32 cellular contexts compared by ENCODE assay signal in genomic region chrY:6913362-6913761, GRCh38. TPM values are rescaled to one million over a fixed set of nuclear protein-coding genes. Genes with fewer than 3 reads are reported as not detected.
"Had no signal": no experiment of that assay in that cellular context is flagged by ENCODE, and none has a peak within 500 bp of the region (broad histone marks: within the 10 kb centered on the region; RNA-seq: fewer than 3 reads in every experiment).

No MANE protein-coding gene starts in this region.

- H3K27me3 Mint-ChIP-seq: type B pancreatic cell had no signal

- H3K4me1 ChIP-seq: testis, thyroid gland, upper lobe of left lung, upper lobe of right lung, uterus, vagina had no signal

- ATAC-seq: stimulated activated effector memory CD8-positive, alpha-beta T cell treated with anti-CD3 and anti-CD28 coated beads, Interleukin-12 subunit alpha, Interleukin-12 subunit beta, amount 100 ng/mL, for 72 hours; stimulated activated memory B cell treated with anti-CD40 and anti-IgM and Interleukin-4, amounts not matched to agents 10 μg/mL and 1 μg/mL and 100 μg/mL, for 72 hours; stimulated activated naive B cell treated with anti-CD40 and anti-IgM and Interleukin-4, amounts not matched to agents 10 μg/mL and 1 μg/mL and 100 μg/mL, for 72 hours; stimulated activated naive CD8-positive, alpha-beta T cell treated with anti-CD3 and anti-CD28 coated beads, Interleukin-15, amount 100 ng/mL, for 72 hours; stimulated activated naive CD8-positive, alpha-beta T cell treated with anti-CD3 and anti-CD28 coated beads, Interleukin-15, Interleukin-2, amounts not matched to agents 100 U/mL and 50 U/mL, for 24 hours; upper lobe of right lung had no signal

- H3K27ac ChIP-seq: stomach, suprapubic skin, testis, thoracic aorta, thyroid gland, tibial artery, tibial nerve, transverse colon, upper lobe of left lung, upper lobe of right lung, uterus, vagina had no signal

- H3K36me3 Mint-ChIP-seq: stimulated activated effector memory CD8-positive, alpha-beta T cell treated with anti-CD3 and anti-CD28 coated beads, Interleukin-12 subunit alpha, Interleukin-12 subunit beta, amount 100 ng/mL, for 72 hours; stimulated activated memory B cell treated with anti-CD40 and anti-IgM and Interleukin-4, amounts not matched to agents 10 μg/mL and 1 μg/mL and 100 μg/mL, for 72 hours; stimulated activated naive B cell treated with anti-CD40 and anti-IgM and Interleukin-4, amounts not matched to agents 10 μg/mL and 1 μg/mL and 100 μg/mL, for 72 hours; type B pancreatic cell had no signal

- H3K27ac Mint-ChIP-seq: stimulated activated effector memory CD8-positive, alpha-beta T cell treated with anti-CD3 and anti-CD28 coated beads, Interleukin-12 subunit alpha, Interleukin-12 subunit beta, amount 100 ng/mL, for 72 hours; stimulated activated memory B cell treated with anti-CD40 and anti-IgM and Interleukin-4, amounts not matched to agents 10 μg/mL and 1 μg/mL and 100 μg/mL, for 72 hours; stimulated activated naive B cell treated with anti-CD40 and anti-IgM and Interleukin-4, amounts not matched to agents 10 μg/mL and 1 μg/mL and 100 μg/mL, for 72 hours; stimulated activated naive CD8-positive, alpha-beta T cell treated with anti-CD3 and anti-CD28 coated beads, Interleukin-15, amount 100 ng/mL, for 72 hours; stimulated activated naive CD8-positive, alpha-beta T cell treated with anti-CD3 and anti-CD28 coated beads, Interleukin-15, Interleukin-2, amounts not matched to agents 100 ng/mL and 50 ng/mL, for 24 hours; type B pancreatic cell had no signal

- FAIRE-seq: urothelium cell line had no signal

- H3K36me3 ChIP-seq: stomach, suprapubic skin, thoracic aorta, thyroid gland, tibial artery, tibial nerve, transverse colon, upper lobe of left lung, upper lobe of right lung, uterus, vagina had no signal

- H3K4me1 Mint-ChIP-seq: stimulated activated effector memory CD8-positive, alpha-beta T cell treated with anti-CD3 and anti-CD28 coated beads, Interleukin-12 subunit alpha, Interleukin-12 subunit beta, amount 100 ng/mL, for 72 hours; stimulated activated memory B cell treated with anti-CD40 and anti-IgM and Interleukin-4, amounts not matched to agents 10 μg/mL and 1 μg/mL and 100 μg/mL, for 72 hours; stimulated activated naive B cell treated with anti-CD40 and anti-IgM and Interleukin-4, amounts not matched to agents 10 μg/mL and 1 μg/mL and 100 μg/mL, for 72 hours had no signal

- H3K9me3 Mint-ChIP-seq: stimulated activated effector memory CD8-positive, alpha-beta T cell treated with anti-CD3 and anti-CD28 coated beads, Interleukin-12 subunit alpha, Interleukin-12 subunit beta, amount 100 ng/mL, for 72 hours; stimulated activated memory B cell treated with anti-CD40 and anti-IgM and Interleukin-4, amounts not matched to agents 10 μg/mL and 1 μg/mL and 100 μg/mL, for 72 hours; stimulated activated naive B cell treated with anti-CD40 and anti-IgM and Interleukin-4, amounts not matched to agents 10 μg/mL and 1 μg/mL and 100 μg/mL, for 72 hours; stimulated activated naive CD8-positive, alpha-beta T cell treated with anti-CD3 and anti-CD28 coated beads, Interleukin-15, amount 100 ng/mL, for 72 hours; stimulated activated naive CD8-positive, alpha-beta T cell treated with anti-CD3 and anti-CD28 coated beads, Interleukin-15, Interleukin-2, amounts not matched to agents 100 ng/mL and 50 ng/mL, for 24 hours; type B pancreatic cell had no signal

- H3K27me3 ChIP-seq: testis, thyroid gland, tibial nerve, upper lobe of left lung, upper lobe of right lung, uterus, vagina had no signal

- H3K4me3 Mint-ChIP-seq: stimulated activated effector memory CD8-positive, alpha-beta T cell treated with anti-CD3 and anti-CD28 coated beads, Interleukin-12 subunit alpha, Interleukin-12 subunit beta, amount 100 ng/mL, for 72 hours; stimulated activated memory B cell treated with anti-CD40 and anti-IgM and Interleukin-4, amounts not matched to agents 10 μg/mL and 1 μg/mL and 100 μg/mL, for 72 hours; stimulated activated naive B cell treated with anti-CD40 and anti-IgM and Interleukin-4, amounts not matched to agents 10 μg/mL and 1 μg/mL and 100 μg/mL, for 72 hours; stimulated activated naive CD8-positive, alpha-beta T cell treated with anti-CD3 and anti-CD28 coated beads, Interleukin-15, amount 100 ng/mL, for 72 hours; stimulated activated naive CD8-positive, alpha-beta T cell treated with anti-CD3 and anti-CD28 coated beads, Interleukin-15, Interleukin-2, amounts not matched to agents 100 ng/mL and 50 ng/mL, for 24 hours; type B pancreatic cell had no signal

- H3K9me3 ChIP-seq: stomach, suprapubic skin, testis, thoracic aorta, thyroid gland, tibial artery, tibial nerve, transverse colon, upper lobe of left lung, upper lobe of right lung, uterus, vagina had no signal

- H3K4me3 ChIP-seq: stomach, suprapubic skin, testis, thoracic aorta, thyroid gland, tibial artery, tibial nerve, transverse colon, upper lobe of left lung, upper lobe of right lung, uterus, vagina had no signal

- DNase-seq: stimulated activated CD4-positive, alpha-beta T cell treated with anti-CD3 and anti-CD28 coated beads, Interleukin-2, amount 100 ng/mL, for 48 hours; stimulated activated CD4-positive, alpha-beta T cell treated with anti-CD3 and anti-CD28 coated beads, Interleukin-4, amount 100 ng/mL, for 1 hour; stimulated activated CD4-positive, alpha-beta T cell treated with anti-CD3 and anti-CD28 coated beads, Interleukin-4, amount 100 ng/mL, for 24 hours; stimulated activated CD4-positive, alpha-beta T cell treated with anti-CD3 and anti-CD28 coated beads, Interleukin-4, amount 100 ng/mL, for 4 hours; stimulated activated CD8-positive, alpha-beta memory T cell treated with anti-CD3 and anti-CD28 coated beads, Interleukin-4, amount 100 ng/mL, for 48 hours; stimulated activated naive B cell treated with anti-CD40 and anti-IgM and Interleukin-4, amounts not matched to agents 10 μg/mL and 1 μg/mL and 100 μg/mL, for 72 hours; stimulated activated naive CD4-positive, alpha-beta T cell; stimulated activated naive CD4-positive, alpha-beta T cell treated with Interleukin-2 at 50 U/mL for 16 hours; stimulated activated naive CD8-positive, alpha-beta T cell treated with anti-CD3 and anti-CD28 coated beads, Interleukin-15, amount 100 ng/mL, for 72 hours; stimulated activated naive CD8-positive, alpha-beta T cell treated with anti-CD3 and anti-CD28 coated beads, Interleukin-15, Interleukin-2, amounts not matched to agents 100 U/mL and 50 U/mL, for 24 hours; stomach; testis; thyroid gland; tibial artery; transverse colon; trophoblast cell; upper lobe of left lung; upper lobe of right lung; uterus had no signal

RNA-seq across cellular contexts. Expression of gene AMELY, which starts 1.8 kb away (rescaled TPM):
- total RNA-seq: stomach, subcutaneous adipose tissue, suprapubic skin, temporal lobe, testis, thoracic aorta, thyroid gland, tibial nerve, transverse colon, upper lobe of left lung, upper lobe of right lung, ureter, urinary bladder, uterus, vagina had no signal
- polyA plus RNA-seq: stomach, urinary bladder had no signal

RNA-seq across cellular contexts. Expression of gene TBL1Y, which starts 2.9 kb away (rescaled TPM):
- total RNA-seq: temporal lobe, ureter, urinary bladder, uterus, vagina had no signal
